8 cellular contexts compared by ENCODE assay signal in the genomic region with DNA sequence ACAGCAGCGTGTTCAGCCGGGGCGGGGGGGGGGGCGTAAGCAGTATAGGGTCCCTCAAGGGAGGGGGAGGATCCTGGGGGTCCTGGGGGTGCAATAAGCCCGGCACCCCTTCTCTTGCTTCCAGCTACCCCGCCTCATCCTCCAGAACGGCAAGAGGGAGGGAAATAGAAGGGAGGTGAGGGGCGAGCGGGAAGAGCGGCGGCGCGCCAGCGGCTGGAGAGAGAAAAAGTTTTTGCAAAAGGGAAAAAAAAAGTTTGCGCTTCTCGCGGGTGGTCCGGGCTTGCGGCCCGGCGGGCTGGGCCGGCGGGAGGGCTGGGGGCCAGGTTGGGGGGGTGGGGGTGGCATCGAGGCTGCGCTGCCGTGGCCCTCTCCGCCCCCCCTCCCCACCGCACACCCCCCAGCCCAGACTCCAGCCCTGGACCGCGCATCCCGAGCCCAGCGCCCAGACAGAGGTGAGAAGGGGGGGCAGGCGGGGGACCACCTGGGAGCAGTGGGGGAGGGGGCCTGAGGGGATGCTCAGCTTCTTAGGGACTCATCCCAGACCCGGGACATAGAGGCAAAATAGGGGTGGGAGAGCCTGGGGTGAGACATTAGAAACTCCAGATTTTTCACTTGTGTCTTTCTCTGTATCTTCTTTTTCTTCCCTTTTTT. TPM values are rescaled to one million over a fixed set of nuclear protein-coding genes. Genes with fewer than 3 reads are reported as not detected.
DNase-seq lines count a peak whose midpoint lies in the region; ATAC-seq and TF ChIP-seq lines count a peak whose summit lies in the region.

Gene GLI1, plus strand, starts transcription at position 36 of the 651 bp plus-strand sequence. CDS start 3,907 bp downstream, outside the sequence.

- peaks cover 50% of the 10 kb centered on the region for H3K4me1 Mint-ChIP-seq in T-helper 1 cell treated with Interleukin-12 subunit alpha and Interleukin-12 subunit beta and Interleukin-4 antibody, amounts not matched to agents 30 μg/mL and 1 μg/mL, for 36 hours (ENCODE audit: low read depth)

- H3K27me3 ChIP-seq in parathyroid adenoma (ENCODE audit: control insufficient read depth, insufficient read depth, low read length), result no peaks in the 10 kb centered on the region

- H3K4me3 ChIP-seq in fibroblast of the aortic adventitia (ENCODE audit: low read depth, low read length) (peak within 1 kb of the TSS; percentile 76), parathyroid adenoma (ENCODE audit: low read depth, low read length) (peak within 1 kb of the TSS; percentile 87)

- H3K4me2 ChIP-seq in parathyroid adenoma (ENCODE audit: low read length), result peak within 1 kb of the TSS; percentile 97

- ATAC-seq in SK-N-SH treated with all-trans-retinoic acid at 6 μM for 48 hours (peak; percentile 3), GM21515 (IDR thresholded peaks at IDR 0.05; ENCODE audit: unreplicated experiment) (no peak)

- H3K36me3 ChIP-seq in parathyroid adenoma (ENCODE audit: control insufficient read depth, insufficient read depth, low read length), result no peaks in the 10 kb centered on the region

- H3K9me3 Mint-ChIP-seq in T-helper 1 cell treated with Interleukin-12 subunit alpha and Interleukin-12 subunit beta and Interleukin-4 antibody, amounts not matched to agents 30 μg/mL and 1 μg/mL, for 36 hours, result no peaks in the 10 kb centered on the region

- peak within 1 kb of the TSS; percentile 93 for H3K4me3 Mint-ChIP-seq in T-helper 1 cell treated with Interleukin-12 subunit alpha and Interleukin-12 subunit beta and Interleukin-4 antibody, amounts not matched to agents 30 μg/mL and 1 μg/mL, for 36 hours

- no peak for DNase-seq in T-helper 1 cell
- no peak for DNase-seq in fibroblast of the aortic adventitia (ENCODE audit: low read depth)
- no peak for DNase-seq in effector CD4-positive, alpha-beta T cell
- no peak for DNase-seq in NCI-H187 treated with DMSO at 0.1 percent for 48 hours (lab: John Stamatoyannopoulos, UW)

- H3K27ac ChIP-seq in parathyroid adenoma, result peak within 1 kb of the TSS; percentile 42

- H3K9me3 ChIP-seq in parathyroid adenoma (ENCODE audit: control insufficient read depth, low read length), result no peaks in the 10 kb centered on the region

- H3K27ac Mint-ChIP-seq in T-helper 1 cell treated with Interleukin-12 subunit alpha and Interleukin-12 subunit beta and Interleukin-4 antibody, amounts not matched to agents 30 μg/mL and 1 μg/mL, for 36 hours, result peak within 1 kb of the TSS; percentile 92

- no peak for TF ChIP-seq CTCF in fibroblast of the aortic adventitia (IDR thresholded peaks at IDR 0.05; ENCODE audit: insufficient read depth, low read length)
- no peak for TF ChIP-seq CTCF in parathyroid adenoma (IDR thresholded peaks at IDR 0.05)

- H3K4me1 ChIP-seq in parathyroid adenoma, result peaks cover 20% of the 10 kb centered on the region

- H3K36me3 Mint-ChIP-seq in T-helper 1 cell treated with Interleukin-12 subunit alpha and Interleukin-12 subunit beta and Interleukin-4 antibody, amounts not matched to agents 30 μg/mL and 1 μg/mL, for 36 hours (ENCODE audit: low read depth), result no peaks in the 10 kb centered on the region

- H3K27me3 Mint-ChIP-seq in T-helper 1 cell treated with Interleukin-12 subunit alpha and Interleukin-12 subunit beta and Interleukin-4 antibody, amounts not matched to agents 30 μg/mL and 1 μg/mL, for 36 hours (ENCODE audit: low read depth), result peaks cover 22% of the 10 kb centered on the region

- no peaks in the 10 kb centered on the region for H3K79me2 ChIP-seq in parathyroid adenoma

- peak within 1 kb of the TSS; percentile 97 for H2AFZ ChIP-seq in parathyroid adenoma

- no peak within 1 kb of the TSS for H3K9ac ChIP-seq in parathyroid adenoma

TF ChIP-seq in SK-N-SH treated with all-trans-retinoic acid at 6 μM for 48 hours, 23 proteins besides CTCF, POLR2A, EP300 and RAD21:
- TF ChIP-seq, protein P1, sequence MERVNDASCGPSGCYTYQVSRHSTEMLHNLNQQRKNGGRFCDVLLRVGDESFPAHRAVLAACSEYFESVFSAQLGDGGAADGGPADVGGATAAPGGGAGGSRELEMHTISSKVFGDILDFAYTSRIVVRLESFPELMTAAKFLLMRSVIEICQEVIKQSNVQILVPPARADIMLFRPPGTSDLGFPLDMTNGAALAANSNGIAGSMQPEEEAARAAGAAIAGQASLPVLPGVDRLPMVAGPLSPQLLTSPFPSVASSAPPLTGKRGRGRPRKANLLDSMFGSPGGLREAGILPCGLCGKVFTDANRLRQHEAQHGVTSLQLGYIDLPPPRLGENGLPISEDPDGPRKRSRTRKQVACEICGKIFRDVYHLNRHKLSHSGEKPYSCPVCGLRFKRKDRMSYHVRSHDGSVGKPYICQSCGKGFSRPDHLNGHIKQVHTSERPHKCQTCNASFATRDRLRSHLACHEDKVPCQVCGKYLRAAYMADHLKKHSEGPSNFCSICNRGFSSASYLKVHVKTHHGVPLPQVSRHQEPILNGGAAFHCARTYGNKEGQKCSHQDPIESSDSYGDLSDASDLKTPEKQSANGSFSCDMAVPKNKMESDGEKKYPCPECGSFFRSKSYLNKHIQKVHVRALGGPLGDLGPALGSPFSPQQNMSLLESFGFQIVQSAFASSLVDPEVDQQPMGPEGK (CRISPR knock-in tag; IDR thresholded peaks at IDR 0.05; ENCODE audit: borderline replicate concordance), result no peak
- TF ChIP-seq ZFP30 (CRISPR knock-in tag; IDR thresholded peaks at IDR 0.05) (no peak), ARNTL (CRISPR knock-in tag; IDR thresholded peaks at IDR 0.05; ENCODE audit: borderline replicate concordance, low read depth) (no peak), TCF4 (CRISPR knock-in tag; IDR thresholded peaks at IDR 0.05; ENCODE audit: borderline replicate concordance) (no peak), ISL1 (CRISPR knock-in tag; IDR thresholded peaks at IDR 0.05) (no peak), PPARA (CRISPR knock-in tag; IDR thresholded peaks at IDR 0.05; ENCODE audit: borderline replicate concordance) (no peak), OSR1 (CRISPR knock-in tag; IDR thresholded peaks at IDR 0.05) (no peak)
- TF ChIP-seq, protein P2, sequence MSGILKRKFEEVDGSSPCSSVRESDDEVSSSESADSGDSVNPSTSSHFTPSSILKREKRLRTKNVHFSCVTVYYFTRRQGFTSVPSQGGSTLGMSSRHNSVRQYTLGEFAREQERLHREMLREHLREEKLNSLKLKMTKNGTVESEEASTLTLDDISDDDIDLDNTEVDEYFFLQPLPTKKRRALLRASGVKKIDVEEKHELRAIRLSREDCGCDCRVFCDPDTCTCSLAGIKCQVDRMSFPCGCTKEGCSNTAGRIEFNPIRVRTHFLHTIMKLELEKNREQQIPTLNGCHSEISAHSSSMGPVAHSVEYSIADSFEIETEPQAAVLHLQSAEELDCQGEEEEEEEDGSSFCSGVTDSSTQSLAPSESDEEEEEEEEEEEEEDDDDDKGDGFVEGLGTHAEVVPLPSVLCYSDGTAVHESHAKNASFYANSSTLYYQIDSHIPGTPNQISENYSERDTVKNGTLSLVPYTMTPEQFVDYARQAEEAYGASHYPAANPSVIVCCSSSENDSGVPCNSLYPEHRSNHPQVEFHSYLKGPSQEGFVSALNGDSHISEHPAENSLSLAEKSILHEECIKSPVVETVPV (CRISPR knock-in tag; IDR thresholded peaks at IDR 0.05), result no peak

RNA-seq across cellular contexts. Expression of gene GLI1, which starts in this region (rescaled TPM):
- total RNA-seq in fibroblast of the aortic adventitia (ENCODE audit: low replicate concordance), result 1.1 TPM in 1 of 2 replicates, not detected in the other
